In the genomic region with DNA sequence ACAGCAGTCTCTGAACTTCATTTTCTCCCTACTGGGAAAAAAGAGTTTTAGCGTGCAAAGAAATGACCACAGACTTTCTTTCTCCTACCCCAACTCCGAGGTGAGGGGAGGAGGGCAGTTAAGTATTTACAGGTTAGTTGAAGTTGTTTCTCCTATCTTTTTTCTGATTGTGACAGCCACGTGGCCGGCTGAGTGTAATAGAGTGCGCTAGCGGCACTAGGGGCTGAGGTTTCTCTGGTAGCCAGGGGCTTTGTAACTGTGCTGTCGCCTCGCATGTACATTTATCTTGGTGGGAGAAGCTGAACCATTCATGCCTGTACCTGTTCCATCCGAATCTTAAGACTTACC, we compare ENCODE assay signal across 1 cellular context.
TF ChIP-seq lines count a peak whose summit lies in the region.

No MANE protein-coding gene starts in this region.

TF ChIP-seq in HepG2, 621 proteins besides CTCF, POLR2A, EP300 and RAD21 (continued from another document and continues in another):
- TF ChIP-seq, protein P1, sequence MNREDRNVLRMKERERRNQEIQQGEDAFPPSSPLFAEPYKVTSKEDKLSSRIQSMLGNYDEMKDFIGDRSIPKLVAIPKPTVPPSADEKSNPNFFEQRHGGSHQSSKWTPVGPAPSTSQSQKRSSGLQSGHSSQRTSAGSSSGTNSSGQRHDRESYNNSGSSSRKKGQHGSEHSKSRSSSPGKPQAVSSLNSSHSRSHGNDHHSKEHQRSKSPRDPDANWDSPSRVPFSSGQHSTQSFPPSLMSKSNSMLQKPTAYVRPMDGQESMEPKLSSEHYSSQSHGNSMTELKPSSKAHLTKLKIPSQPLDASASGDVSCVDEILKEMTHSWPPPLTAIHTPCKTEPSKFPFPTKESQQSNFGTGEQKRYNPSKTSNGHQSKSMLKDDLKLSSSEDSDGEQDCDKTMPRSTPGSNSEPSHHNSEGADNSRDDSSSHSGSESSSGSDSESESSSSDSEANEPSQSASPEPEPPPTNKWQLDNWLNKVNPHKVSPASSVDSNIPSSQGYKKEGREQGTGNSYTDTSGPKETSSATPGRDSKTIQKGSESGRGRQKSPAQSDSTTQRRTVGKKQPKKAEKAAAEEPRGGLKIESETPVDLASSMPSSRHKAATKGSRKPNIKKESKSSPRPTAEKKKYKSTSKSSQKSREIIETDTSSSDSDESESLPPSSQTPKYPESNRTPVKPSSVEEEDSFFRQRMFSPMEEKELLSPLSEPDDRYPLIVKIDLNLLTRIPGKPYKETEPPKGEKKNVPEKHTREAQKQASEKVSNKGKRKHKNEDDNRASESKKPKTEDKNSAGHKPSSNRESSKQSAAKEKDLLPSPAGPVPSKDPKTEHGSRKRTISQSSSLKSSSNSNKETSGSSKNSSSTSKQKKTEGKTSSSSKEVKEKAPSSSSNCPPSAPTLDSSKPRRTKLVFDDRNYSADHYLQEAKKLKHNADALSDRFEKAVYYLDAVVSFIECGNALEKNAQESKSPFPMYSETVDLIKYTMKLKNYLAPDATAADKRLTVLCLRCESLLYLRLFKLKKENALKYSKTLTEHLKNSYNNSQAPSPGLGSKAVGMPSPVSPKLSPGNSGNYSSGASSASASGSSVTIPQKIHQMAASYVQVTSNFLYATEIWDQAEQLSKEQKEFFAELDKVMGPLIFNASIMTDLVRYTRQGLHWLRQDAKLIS (CRISPR knock-in tag; IDR thresholded peaks at IDR 0.05): no peak
- TF ChIP-seq SAP130 (CRISPR knock-in tag; IDR thresholded peaks at IDR 0.05; ENCODE audit: low read depth) (peak; percentile 97), ARID2 (CRISPR knock-in tag; IDR thresholded peaks at IDR 0.05; ENCODE audit: borderline replicate concordance) (no peak), ZBTB10 (CRISPR knock-in tag; IDR thresholded peaks at IDR 0.05; ENCODE audit: borderline replicate concordance) (no peak; the same call in 1 of the 2 replicates), ZNF136 (CRISPR knock-in tag; IDR thresholded peaks at IDR 0.05; ENCODE audit: low read depth) (no peak), MXD1 (CRISPR knock-in tag; IDR thresholded peaks at IDR 0.05) (peak; percentile 28; the same call in 1 of the 2 replicates), CBX5 (CRISPR knock-in tag; IDR thresholded peaks at IDR 0.05; ENCODE audit: borderline replicate concordance) (no peak), ZNF354B (CRISPR knock-in tag; IDR thresholded peaks at IDR 0.05) (no peak), CEBPG (CRISPR knock-in tag; IDR thresholded peaks at IDR 0.05) (no peak), MTERF4 (CRISPR knock-in tag; IDR thresholded peaks at IDR 0.05) (no peak), ZNF296 (CRISPR knock-in tag; conservative IDR thresholded peaks at IDR 0.05) (no peak), ZNF513 (CRISPR knock-in tag; conservative IDR thresholded peaks at IDR 0.05) (no peak), TFDP1 (CRISPR knock-in tag; IDR thresholded peaks at IDR 0.05; ENCODE audit: borderline replicate concordance) (no peak; the same call in 1 of the 2 replicates), PHF5A (CRISPR knock-in tag; IDR thresholded peaks at IDR 0.05; ENCODE audit: low read depth, unreplicated experiment) (no peak), CHD4 (IDR thresholded peaks at IDR 0.05; ENCODE audit: borderline replicate concordance, low read length) (no peak), SMAD3 (CRISPR knock-in tag; IDR thresholded peaks at IDR 0.05) (0 out of 2 replicates have a peak, but pooled peaks have one; percentile 8), ZNF569 (CRISPR knock-in tag; IDR thresholded peaks at IDR 0.05; ENCODE audit: borderline replicate concordance) (no peak), ZNF773 (CRISPR knock-in tag; IDR thresholded peaks at IDR 0.05; ENCODE audit: borderline replicate concordance) (no peak), POLR2G (IDR thresholded peaks at IDR 0.05; ENCODE audit: low read depth, low read length) (no peak), DDIT3 (CRISPR knock-in tag; IDR thresholded peaks at IDR 0.05) (no peak), ZNF780A (CRISPR knock-in tag; IDR thresholded peaks at IDR 0.05) (no peak), ZNF558 (CRISPR knock-in tag; IDR thresholded peaks at IDR 0.05; ENCODE audit: borderline replicate concordance) (peak; percentile 46; the same call in 1 of the 2 replicates), HINFP (CRISPR knock-in tag; IDR thresholded peaks at IDR 0.05; ENCODE audit: low read depth) (no peak), ZFP37 (CRISPR knock-in tag; IDR thresholded peaks at IDR 0.05; ENCODE audit: borderline replicate concordance) (no peak), HOXA5 (CRISPR knock-in tag; IDR thresholded peaks at IDR 0.05) (no peak), HOXA9 (CRISPR knock-in tag; IDR thresholded peaks at IDR 0.05; ENCODE audit: borderline replicate concordance) (no peak), ARNT2 (CRISPR knock-in tag; IDR thresholded peaks at IDR 0.05; ENCODE audit: low read depth) (no peak), KDM3A (CRISPR knock-in tag; IDR thresholded peaks at IDR 0.05; ENCODE audit: low read depth) (no peak), KLF6 (CRISPR knock-in tag; IDR thresholded peaks at IDR 0.05) (0 out of 2 replicates have a peak, but pooled peaks have one; percentile 42), FOSL2 (CRISPR knock-in tag; IDR thresholded peaks at IDR 0.05) (no peak), ZBTB21 (CRISPR knock-in tag; IDR thresholded peaks at IDR 0.05) (no peak), MAFF (IDR thresholded peaks at IDR 0.05; ENCODE audit: low read depth, low read length) (no peak), TCF7L2 (IDR thresholded peaks at IDR 0.05; ENCODE audit: low read depth, low read length) (no peak), HMGA1 (CRISPR knock-in tag; conservative IDR thresholded peaks at IDR 0.05) (no peak), ZFP62 (CRISPR knock-in tag; IDR thresholded peaks at IDR 0.05) (no peak), CBFB (CRISPR knock-in tag; IDR thresholded peaks at IDR 0.05) (no peak), ZNF10 (CRISPR knock-in tag; IDR thresholded peaks at IDR 0.05; ENCODE audit: borderline replicate concordance, low read depth) (no peak), RARA (CRISPR knock-in tag; IDR thresholded peaks at IDR 0.05) (no peak), ZMYM2 (CRISPR knock-in tag; IDR thresholded peaks at IDR 0.05) (no peak; the same call in 1 of the 2 replicates)
- TF ChIP-seq, protein P2, sequence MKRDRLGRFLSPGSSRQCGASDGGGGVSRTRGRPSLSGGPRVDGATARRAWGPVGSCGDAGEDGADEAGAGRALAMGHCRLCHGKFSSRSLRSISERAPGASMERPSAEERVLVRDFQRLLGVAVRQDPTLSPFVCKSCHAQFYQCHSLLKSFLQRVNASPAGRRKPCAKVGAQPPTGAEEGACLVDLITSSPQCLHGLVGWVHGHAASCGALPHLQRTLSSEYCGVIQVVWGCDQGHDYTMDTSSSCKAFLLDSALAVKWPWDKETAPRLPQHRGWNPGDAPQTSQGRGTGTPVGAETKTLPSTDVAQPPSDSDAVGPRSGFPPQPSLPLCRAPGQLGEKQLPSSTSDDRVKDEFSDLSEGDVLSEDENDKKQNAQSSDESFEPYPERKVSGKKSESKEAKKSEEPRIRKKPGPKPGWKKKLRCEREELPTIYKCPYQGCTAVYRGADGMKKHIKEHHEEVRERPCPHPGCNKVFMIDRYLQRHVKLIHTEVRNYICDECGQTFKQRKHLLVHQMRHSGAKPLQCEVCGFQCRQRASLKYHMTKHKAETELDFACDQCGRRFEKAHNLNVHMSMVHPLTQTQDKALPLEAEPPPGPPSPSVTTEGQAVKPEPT (CRISPR knock-in tag; IDR thresholded peaks at IDR 0.05; ENCODE audit: low read depth): no peak
- TF ChIP-seq, protein P3, sequence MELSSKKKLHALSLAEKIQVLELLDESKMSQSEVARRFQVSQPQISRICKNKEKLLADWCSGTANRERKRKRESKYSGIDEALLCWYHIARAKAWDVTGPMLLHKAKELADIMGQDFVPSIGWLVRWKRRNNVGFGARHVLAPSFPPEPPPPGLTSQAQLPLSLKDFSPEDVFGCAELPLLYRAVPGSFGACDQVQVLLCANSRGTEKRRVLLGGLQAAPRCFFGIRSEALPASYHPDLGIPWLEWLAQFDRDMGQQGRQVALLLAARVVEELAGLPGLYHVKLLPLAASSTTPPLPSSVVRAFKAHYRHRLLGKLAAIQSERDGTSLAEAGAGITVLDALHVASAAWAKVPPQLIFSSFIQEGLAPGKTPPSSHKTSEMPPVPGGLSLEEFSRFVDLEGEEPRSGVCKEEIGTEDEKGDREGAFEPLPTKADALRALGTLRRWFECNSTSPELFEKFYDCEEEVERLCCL (CRISPR knock-in tag; IDR thresholded peaks at IDR 0.05; ENCODE audit: borderline replicate concordance): peak; percentile 52; the same call in 1 of the 2 replicates
- TF ChIP-seq, protein P4, sequence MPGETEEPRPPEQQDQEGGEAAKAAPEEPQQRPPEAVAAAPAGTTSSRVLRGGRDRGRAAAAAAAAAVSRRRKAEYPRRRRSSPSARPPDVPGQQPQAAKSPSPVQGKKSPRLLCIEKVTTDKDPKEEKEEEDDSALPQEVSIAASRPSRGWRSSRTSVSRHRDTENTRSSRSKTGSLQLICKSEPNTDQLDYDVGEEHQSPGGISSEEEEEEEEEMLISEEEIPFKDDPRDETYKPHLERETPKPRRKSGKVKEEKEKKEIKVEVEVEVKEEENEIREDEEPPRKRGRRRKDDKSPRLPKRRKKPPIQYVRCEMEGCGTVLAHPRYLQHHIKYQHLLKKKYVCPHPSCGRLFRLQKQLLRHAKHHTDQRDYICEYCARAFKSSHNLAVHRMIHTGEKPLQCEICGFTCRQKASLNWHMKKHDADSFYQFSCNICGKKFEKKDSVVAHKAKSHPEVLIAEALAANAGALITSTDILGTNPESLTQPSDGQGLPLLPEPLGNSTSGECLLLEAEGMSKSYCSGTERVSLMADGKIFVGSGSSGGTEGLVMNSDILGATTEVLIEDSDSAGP (CRISPR knock-in tag; IDR thresholded peaks at IDR 0.05; ENCODE audit: borderline replicate concordance): no peak
- TF ChIP-seq, protein P5, sequence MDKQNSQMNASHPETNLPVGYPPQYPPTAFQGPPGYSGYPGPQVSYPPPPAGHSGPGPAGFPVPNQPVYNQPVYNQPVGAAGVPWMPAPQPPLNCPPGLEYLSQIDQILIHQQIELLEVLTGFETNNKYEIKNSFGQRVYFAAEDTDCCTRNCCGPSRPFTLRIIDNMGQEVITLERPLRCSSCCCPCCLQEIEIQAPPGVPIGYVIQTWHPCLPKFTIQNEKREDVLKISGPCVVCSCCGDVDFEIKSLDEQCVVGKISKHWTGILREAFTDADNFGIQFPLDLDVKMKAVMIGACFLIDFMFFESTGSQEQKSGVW (CRISPR knock-in tag; IDR thresholded peaks at IDR 0.05; ENCODE audit: borderline replicate concordance): 0 out of 2 replicates have a peak, but pooled peaks have one; percentile 33
